Comparison of ENCODE assay signal across 18 cellular contexts in the genomic region with DNA sequence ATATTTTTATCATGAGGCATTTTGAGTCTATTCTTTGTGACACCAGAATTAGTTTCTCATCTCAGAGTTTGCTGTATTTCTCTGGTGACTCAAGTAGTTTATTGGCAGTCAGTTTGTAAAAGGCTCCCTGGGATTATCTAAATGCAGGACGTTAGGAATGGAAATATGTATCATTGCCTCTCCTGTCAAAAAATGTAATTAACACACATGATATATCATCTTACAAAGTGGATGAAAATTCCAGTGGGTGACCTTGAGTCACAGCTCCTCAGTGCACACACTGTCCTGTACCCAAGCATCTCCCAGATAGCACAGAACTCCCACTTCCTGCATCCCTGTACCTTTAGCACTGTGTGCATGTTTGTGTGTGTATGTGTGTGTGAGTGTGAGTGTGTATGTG.
DNase-seq lines count a peak whose midpoint lies in the region; ATAC-seq and TF ChIP-seq lines count a peak whose summit lies in the region.
"Had no signal": no experiment of that assay in that cellular context is flagged by ENCODE, and none has a peak within 500 bp of the region (broad histone marks: within the 10 kb centered on the region; RNA-seq: fewer than 3 reads in every experiment).

No MANE protein-coding gene starts in this region.

- no peak for TF ChIP-seq EP300 in sigmoid colon (IDR thresholded peaks at IDR 0.05)

- ATAC-seq in heart right ventricle: peak in 6 of 8 donors; percentile 38 to 73 (median 48)
- no peak for ATAC-seq in GM19452 (IDR thresholded peaks at IDR 0.05; ENCODE audit: unreplicated experiment)
- ATAC-seq: activated CD8-positive, alpha-beta T cell treated with anti-CD3 and anti-CD28 coated beads for 36 hours; activated T-cell treated with anti-CD3 and anti-CD28 coated beads, Interleukin-2, amount 50 U/mL, for 72 hours; naive thymus-derived CD4-positive, alpha-beta T cell; stimulated activated naive CD8-positive, alpha-beta T cell treated with anti-CD3 and anti-CD28 coated beads, Interleukin-15, amount 100 ng/mL, for 72 hours; T-helper 17 cell had no signal

- H3K27ac ChIP-seq in heart right ventricle (peak overlapping the region in 9 of 10 donors; percentile 36 to 84 (median 70)), sigmoid colon (peak overlapping the region in 3 of 4 donors; percentile 43 to 57 (median 51))

- intact Hi-C loops in heart right ventricle (cut with DNase I): no loop called here
- intact Hi-C loops in sigmoid colon (cut with DNase I): no loop called here

- no peak for TF ChIP-seq CTCF in cardiac fibroblast (IDR thresholded peaks at IDR 0.05; ENCODE audit: low read depth, low read length)
- TF ChIP-seq CTCF in heart right ventricle (IDR thresholded peaks at IDR 0.05): no peak
- TF ChIP-seq CTCF in sigmoid colon (IDR thresholded peaks at IDR 0.05): no peak

- 13% methylated on average over 1 of the region's 1 CpG for WGBS in heart right ventricle, 2 donors
- 19 to 41% methylated on average over 1 of the region's 1 CpG for WGBS in sigmoid colon, 2 donors

- DNase-seq in EL: peak; percentile 28
- peak; percentile 37 to 47 for DNase-seq in cardiac fibroblast (ENCODE audit: low read depth in 2 of 2)
- no peak for DNase-seq in heart right ventricle
- no peak for DNase-seq in sigmoid colon
- DNase-seq in AG08396 (ENCODE audit: low spot score): no peak
- DNase-seq in NCI-H2029 treated with DMSO at 0.1 percent for 48 hours (lab: John Stamatoyannopoulos, UW): no peak
- DNase-seq in NCI-H1417 treated with DMSO at 0.1 percent for 48 hours (lab: John Stamatoyannopoulos, UW): no peak
- DNase-seq: activated CD8-positive, alpha-beta T cell treated with anti-CD3 and anti-CD28 coated beads for 36 hours; activated T-cell treated with anti-CD3 and anti-CD28 coated beads, Interleukin-2, amount 50 U/mL, for 72 hours; DND-41; H7; naive thymus-derived CD4-positive, alpha-beta T cell; NCI-H446; SHP77 treated with DMSO at 0.1 percent for 48 hours; stimulated activated naive CD8-positive, alpha-beta T cell treated with anti-CD3 and anti-CD28 coated beads, Interleukin-15, amount 100 ng/mL, for 72 hours; T-helper 17 cell had no signal

- H3K4me1 ChIP-seq in heart right ventricle (peaks cover 4 to 67% (median 31%) of the 10 kb centered on the region in 9 donors), sigmoid colon (peaks cover 0 to 15% (median 4%) of the 10 kb centered on the region in 4 donors)
- H3K4me1 ChIP-seq: prostate gland had no signal

- H3K36me3 ChIP-seq in heart right ventricle (peaks cover 0 to 28% (median 3%) of the 10 kb centered on the region in 9 donors), sigmoid colon (no peaks in the 10 kb centered on the region)
- H3K36me3 ChIP-seq: prostate gland had no signal

- no peaks in the 10 kb centered on the region for H3K27me3 ChIP-seq in heart right ventricle
- no peaks in the 10 kb centered on the region for H3K27me3 ChIP-seq in sigmoid colon

- H3K9me3 ChIP-seq in heart right ventricle: no peaks in the 10 kb centered on the region
- H3K9me3 ChIP-seq in sigmoid colon: no peaks in the 10 kb centered on the region
- H3K9me3 ChIP-seq: prostate gland had no signal

- TF ChIP-seq POLR2A in sigmoid colon (IDR thresholded peaks at IDR 0.05): no peak

- H3K4me3 ChIP-seq in cardiac fibroblast (replicated peaks in 1 of 2; ENCODE audit: low read depth in 2 of 2, low read length in 2 of 2): no peak overlapping the region
- H3K4me3 ChIP-seq in heart right ventricle: no peak overlapping the region
- no peak overlapping the region for H3K4me3 ChIP-seq in sigmoid colon
- H3K4me3 ChIP-seq: prostate gland had no signal

Comparison
In these comparisons a context has a peak if more than half of its experiments do, and no peak if none do; other contexts are left out.
1. DNase-seq: peak in EL (single experiment) and cardiac fibroblast (2 of 2); none in heart right ventricle (0 of 2), sigmoid colon (single experiment), AG08396 (single experiment), NCI-H2029 treated with DMSO at 0.1 percent for 48 hours (single experiment) and NCI-H1417 treated with DMSO at 0.1 percent for 48 hours (single experiment).